Comparison of ENCODE assay signal across 1 cellular context in the genomic region with DNA sequence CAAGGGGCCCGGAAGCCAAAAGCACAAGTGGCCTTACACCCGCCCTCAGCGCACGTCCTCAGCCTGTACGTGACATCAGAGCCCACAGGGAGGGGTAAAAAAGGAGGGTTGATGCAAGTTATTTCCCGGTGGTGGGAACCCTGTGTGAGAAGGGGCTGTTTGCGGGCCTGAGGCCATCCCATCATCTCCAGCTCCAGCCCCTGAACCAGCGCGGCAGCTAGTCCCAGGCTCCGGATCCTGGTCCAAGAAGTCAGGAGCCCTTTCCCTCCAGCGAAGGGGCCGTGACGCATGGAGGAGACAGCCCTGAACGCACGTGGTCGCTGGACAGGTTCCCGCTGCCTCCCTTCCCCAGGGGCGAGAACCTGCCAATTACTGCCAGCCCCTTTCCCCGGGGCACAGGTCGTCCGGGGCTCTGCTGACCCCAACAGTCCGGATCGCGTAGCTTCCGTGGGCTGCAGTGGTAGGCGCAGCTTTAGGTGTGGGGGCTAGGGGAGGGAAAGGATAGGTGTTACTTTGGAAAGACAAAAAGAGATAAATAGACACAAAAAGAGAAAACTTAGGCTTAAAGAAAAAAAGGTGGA.
TF ChIP-seq lines count a peak whose summit lies in the region.

No MANE protein-coding gene starts in this region.

TF ChIP-seq in HepG2, 621 proteins besides CTCF, POLR2A, EP300 and RAD21 (continued from another document):
- TF ChIP-seq ZNF839 (CRISPR knock-in tag; IDR thresholded peaks at IDR 0.05; ENCODE audit: borderline replicate concordance), result 0 out of 2 replicates have a peak, but pooled peaks have one; percentile 38
- TF ChIP-seq, protein P1, sequence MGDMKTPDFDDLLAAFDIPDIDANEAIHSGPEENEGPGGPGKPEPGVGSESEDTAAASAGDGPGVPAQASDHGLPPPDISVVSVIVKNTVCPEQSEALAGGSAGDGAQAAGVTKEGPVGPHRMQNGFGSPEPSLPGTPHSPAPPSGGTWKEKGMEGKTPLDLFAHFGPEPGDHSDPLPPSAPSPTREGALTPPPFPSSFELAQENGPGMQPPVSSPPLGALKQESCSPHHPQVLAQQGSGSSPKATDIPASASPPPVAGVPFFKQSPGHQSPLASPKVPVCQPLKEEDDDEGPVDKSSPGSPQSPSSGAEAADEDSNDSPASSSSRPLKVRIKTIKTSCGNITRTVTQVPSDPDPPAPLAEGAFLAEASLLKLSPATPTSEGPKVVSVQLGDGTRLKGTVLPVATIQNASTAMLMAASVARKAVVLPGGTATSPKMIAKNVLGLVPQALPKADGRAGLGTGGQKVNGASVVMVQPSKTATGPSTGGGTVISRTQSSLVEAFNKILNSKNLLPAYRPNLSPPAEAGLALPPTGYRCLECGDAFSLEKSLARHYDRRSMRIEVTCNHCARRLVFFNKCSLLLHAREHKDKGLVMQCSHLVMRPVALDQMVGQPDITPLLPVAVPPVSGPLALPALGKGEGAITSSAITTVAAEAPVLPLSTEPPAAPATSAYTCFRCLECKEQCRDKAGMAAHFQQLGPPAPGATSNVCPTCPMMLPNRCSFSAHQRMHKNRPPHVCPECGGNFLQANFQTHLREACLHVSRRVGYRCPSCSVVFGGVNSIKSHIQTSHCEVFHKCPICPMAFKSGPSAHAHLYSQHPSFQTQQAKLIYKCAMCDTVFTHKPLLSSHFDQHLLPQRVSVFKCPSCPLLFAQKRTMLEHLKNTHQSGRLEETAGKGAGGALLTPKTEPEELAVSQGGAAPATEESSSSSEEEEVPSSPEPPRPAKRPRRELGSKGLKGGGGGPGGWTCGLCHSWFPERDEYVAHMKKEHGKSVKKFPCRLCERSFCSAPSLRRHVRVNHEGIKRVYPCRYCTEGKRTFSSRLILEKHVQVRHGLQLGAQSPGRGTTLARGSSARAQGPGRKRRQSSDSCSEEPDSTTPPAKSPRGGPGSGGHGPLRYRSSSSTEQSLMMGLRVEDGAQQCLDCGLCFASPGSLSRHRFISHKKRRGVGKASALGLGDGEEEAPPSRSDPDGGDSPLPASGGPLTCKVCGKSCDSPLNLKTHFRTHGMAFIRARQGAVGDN (CRISPR knock-in tag; IDR thresholded peaks at IDR 0.05), result peak; percentile 55
- TF ChIP-seq, protein P2, sequence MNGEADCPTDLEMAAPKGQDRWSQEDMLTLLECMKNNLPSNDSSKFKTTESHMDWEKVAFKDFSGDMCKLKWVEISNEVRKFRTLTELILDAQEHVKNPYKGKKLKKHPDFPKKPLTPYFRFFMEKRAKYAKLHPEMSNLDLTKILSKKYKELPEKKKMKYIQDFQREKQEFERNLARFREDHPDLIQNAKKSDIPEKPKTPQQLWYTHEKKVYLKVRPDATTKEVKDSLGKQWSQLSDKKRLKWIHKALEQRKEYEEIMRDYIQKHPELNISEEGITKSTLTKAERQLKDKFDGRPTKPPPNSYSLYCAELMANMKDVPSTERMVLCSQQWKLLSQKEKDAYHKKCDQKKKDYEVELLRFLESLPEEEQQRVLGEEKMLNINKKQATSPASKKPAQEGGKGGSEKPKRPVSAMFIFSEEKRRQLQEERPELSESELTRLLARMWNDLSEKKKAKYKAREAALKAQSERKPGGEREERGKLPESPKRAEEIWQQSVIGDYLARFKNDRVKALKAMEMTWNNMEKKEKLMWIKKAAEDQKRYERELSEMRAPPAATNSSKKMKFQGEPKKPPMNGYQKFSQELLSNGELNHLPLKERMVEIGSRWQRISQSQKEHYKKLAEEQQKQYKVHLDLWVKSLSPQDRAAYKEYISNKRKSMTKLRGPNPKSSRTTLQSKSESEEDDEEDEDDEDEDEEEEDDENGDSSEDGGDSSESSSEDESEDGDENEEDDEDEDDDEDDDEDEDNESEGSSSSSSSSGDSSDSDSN (CRISPR knock-in tag; IDR thresholded peaks at IDR 0.05), result 0 out of 2 replicates have a peak, but pooled peaks have one; percentile 34
- no peak for TF ChIP-seq MBNL3 (CRISPR knock-in tag; conservative IDR thresholded peaks at IDR 0.05)
- TF ChIP-seq, protein P3, sequence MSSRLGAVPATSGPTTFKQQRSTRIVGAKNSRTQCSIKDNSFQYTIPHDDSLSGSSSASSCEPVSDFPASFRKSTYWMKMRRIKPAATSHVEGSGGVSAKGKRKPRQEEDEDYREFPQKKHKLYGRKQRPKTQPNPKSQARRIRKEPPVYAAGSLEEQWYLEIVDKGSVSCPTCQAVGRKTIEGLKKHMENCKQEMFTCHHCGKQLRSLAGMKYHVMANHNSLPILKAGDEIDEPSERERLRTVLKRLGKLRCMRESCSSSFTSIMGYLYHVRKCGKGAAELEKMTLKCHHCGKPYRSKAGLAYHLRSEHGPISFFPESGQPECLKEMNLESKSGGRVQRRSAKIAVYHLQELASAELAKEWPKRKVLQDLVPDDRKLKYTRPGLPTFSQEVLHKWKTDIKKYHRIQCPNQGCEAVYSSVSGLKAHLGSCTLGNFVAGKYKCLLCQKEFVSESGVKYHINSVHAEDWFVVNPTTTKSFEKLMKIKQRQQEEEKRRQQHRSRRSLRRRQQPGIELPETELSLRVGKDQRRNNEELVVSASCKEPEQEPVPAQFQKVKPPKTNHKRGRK (CRISPR knock-in tag; IDR thresholded peaks at IDR 0.05), result peak; percentile 75; the same call in 1 of the 2 replicates
- TF ChIP-seq HES4 (CRISPR knock-in tag; IDR thresholded peaks at IDR 0.05; ENCODE audit: borderline replicate concordance), result 0 out of 2 replicates have a peak, but pooled peaks have one; percentile 44
- no peak for TF ChIP-seq ZNF766 (CRISPR knock-in tag; IDR thresholded peaks at IDR 0.05; ENCODE audit: borderline replicate concordance)
